In genomic region chr17:3668279-3669084, GRCh38 we compare ENCODE assay signal across 8 cellular contexts.
DNase-seq lines count a peak whose midpoint lies in the region; ATAC-seq lines count a peak whose summit lies in the region.

Gene EMC6 (plus strand): TSS chr17:3668812. CDS start chr17:3669147, 335 bp downstream.
Gene TAX1BP3 (minus strand): TSS chr17:3668578. CDS start chr17:3668526, 52 bp downstream.

- no peaks in the 10 kb centered on the region for H3K9me3 ChIP-seq in BLaER1

- H4K20me1 ChIP-seq in BLaER1 = peaks cover 72% of the 10 kb centered on the region

- DNase-seq in NCI-H748 (lab: John Stamatoyannopoulos, UW; ENCODE audit: unreplicated experiment) = peak; percentile 99
- DNase-seq in activated CD4-positive, alpha-beta T cell treated with anti-CD3 and anti-CD28 coated beads, Interleukin-2, amount 50 U/mL, for 1 hour = peak; percentile 99
- peak; percentile 98 for DNase-seq in dedifferentiated amniotic fluid mesenchymal stem cell (ENCODE audit: extremely low spot score)
- DNase-seq in left kidney (ENCODE audit: low read depth, low spot score) = peak; percentile 99
- peak; percentile 98 to 99 for DNase-seq in stimulated activated CD4-positive, alpha-beta T cell treated with anti-CD3 and anti-CD28 coated beads, Interleukin-2, amount 100 ng/mL, for 24 hours

- peak within 1 kb of the TSS; percentile 99 for H3K4me2 ChIP-seq in BLaER1

- peaks cover 35% of the 10 kb centered on the region for H3K4me1 ChIP-seq in BLaER1

- H3K36me3 ChIP-seq in BLaER1 = peaks cover 52% of the 10 kb centered on the region

- peak within 1 kb of the TSS; percentile 86 for H3K4me3 ChIP-seq in BLaER1

- H3K27ac ChIP-seq in BLaER1 = peak within 1 kb of the TSS; percentile 85

- ATAC-seq in GM19328 (IDR thresholded peaks at IDR 0.05; ENCODE audit: unreplicated experiment) = peak; percentile 83
- ATAC-seq in HG03520 (IDR thresholded peaks at IDR 0.05; ENCODE audit: unreplicated experiment) = peak; percentile 84

- peak within 1 kb of the TSS; percentile 90 for H3K9ac ChIP-seq in BLaER1

- no peaks in the 10 kb centered on the region for H3K27me3 ChIP-seq in BLaER1

Comparison
In these comparisons a context has a peak if more than half of its experiments do, and no peak if none do; other contexts are left out.
1. Peak in every context shown above with its lines: DNase-seq, ATAC-seq, H3K4me3 ChIP-seq and H3K27ac ChIP-seq.